In the genomic region with DNA sequence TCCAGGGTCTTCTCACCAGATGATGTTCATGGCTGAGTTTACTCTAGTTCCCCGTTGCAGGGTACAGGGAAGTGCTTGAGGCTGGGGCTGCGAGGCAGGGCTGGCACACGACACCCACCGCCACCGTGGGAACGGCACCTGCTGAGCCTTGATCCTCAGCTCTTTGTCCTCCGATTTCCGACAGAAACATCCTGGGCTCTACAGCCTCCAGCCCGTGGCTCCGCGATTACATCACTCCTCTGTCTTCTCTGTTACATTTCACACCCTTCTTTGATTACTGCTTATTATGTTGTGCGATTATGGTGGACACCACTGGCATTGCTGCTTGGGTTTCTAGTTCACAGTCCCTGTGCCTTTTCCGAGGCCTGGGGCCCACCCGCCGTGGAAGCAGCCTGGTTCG, we compare ENCODE assay signal across 28 cellular contexts. TPM values are rescaled to one million over a fixed set of nuclear protein-coding genes. Genes with fewer than 3 reads are reported as not detected.
"Had no signal": no experiment of that assay in that cellular context is flagged by ENCODE, and none has a peak within 500 bp of the region (broad histone marks: within the 10 kb centered on the region; RNA-seq: fewer than 3 reads in every experiment).

No MANE protein-coding gene starts in this region.

- H3K27ac Mint-ChIP-seq: activated CD8-positive, alpha-beta T cell treated with anti-CD3 and anti-CD28 coated beads, Interleukin-2, amount 10 ng/mL, durations not matched to agents 7 days and 5 days; activated naive CD8-positive, alpha-beta T cell treated with anti-CD3 and anti-CD28 coated beads, Interleukin-2, amount 10 ng/mL, durations not matched to agents 7 days and 5 days; T-helper 2 cell treated with Interferon-gamma antibody and Interleukin-4, amounts not matched to agents 5 μg/mL and 100 μg/mL, for 36 hours had no signal

- H3K27ac ChIP-seq: adrenal gland, Peyer's patch, RWPE1, SJCRH30 had no signal

- H3K36me3 ChIP-seq: adrenal gland, Peyer's patch, SJCRH30 had no signal

- H3K4me3 Mint-ChIP-seq: activated CD8-positive, alpha-beta T cell treated with anti-CD3 and anti-CD28 coated beads, Interleukin-2, amount 10 ng/mL, durations not matched to agents 7 days and 5 days; activated naive CD8-positive, alpha-beta T cell treated with anti-CD3 and anti-CD28 coated beads, Interleukin-2, amount 10 ng/mL, durations not matched to agents 7 days and 5 days; T-helper 2 cell treated with Interferon-gamma antibody and Interleukin-4, amounts not matched to agents 5 μg/mL and 100 μg/mL, for 36 hours had no signal

- ATAC-seq: activated CD8-positive, alpha-beta T cell treated with anti-CD3 and anti-CD28 coated beads, Interleukin-2, amount 10 ng/mL, durations not matched to agents 7 days and 5 days; SK-N-SH treated with all-trans-retinoic acid at 6 μM for 48 hours had no signal

- H3K4me3 ChIP-seq: adrenal gland, Peyer's patch, SJCRH30 had no signal

- H3K4me1 Mint-ChIP-seq: activated naive CD8-positive, alpha-beta T cell treated with anti-CD3 and anti-CD28 coated beads, Interleukin-2, amount 10 ng/mL, durations not matched to agents 7 days and 5 days had no signal

- H3K36me3 Mint-ChIP-seq: activated naive CD8-positive, alpha-beta T cell treated with anti-CD3 and anti-CD28 coated beads, Interleukin-2, amount 10 ng/mL, durations not matched to agents 7 days and 5 days had no signal

- H3K27me3 ChIP-seq: adrenal gland, Peyer's patch, SJCRH30 had no signal

- H3K9me3 ChIP-seq: adrenal gland had no signal

- DNase-seq: activated CD4-positive, alpha-beta T cell treated with anti-CD3 and anti-CD28 coated beads for 48 hours; activated CD4-positive, alpha-beta T cell treated with anti-CD3 and anti-CD28 coated beads, Interleukin-2, amount 50 U/mL, for 4 hours; activated CD4-positive, CD25-positive, alpha-beta regulatory T cell treated with anti-CD3 and anti-CD28 coated beads, Interleukin-2, amount 50 U/mL, for 72 hours; activated CD8-positive, alpha-beta memory T cell treated with anti-CD3 and anti-CD28 coated beads, Interleukin-2, amount 50 U/mL, for 48 hours; activated CD8-positive, alpha-beta T cell treated with anti-CD3 and anti-CD28 coated beads, Interleukin-2, amount 10 ng/mL, durations not matched to agents 7 days and 5 days; activated naive CD4-positive, alpha-beta T cell treated with anti-CD3 and anti-CD28 coated beads, Interleukin-2, amount 50 U/mL, for 16 hours; activated naive CD8-positive, alpha-beta T cell treated with anti-CD3 and anti-CD28 coated beads, Interleukin-2, amount 10 ng/mL, durations not matched to agents 7 days and 5 days; activated T-cell treated with anti-CD3 and anti-CD28 coated beads, Interleukin-2, amount 50 U/mL, for 1 hour; anterior cingulate cortex; IMR-90; KG1; NCI-H1092; NCI-H1417 treated with DMSO at 0.1 percent for 48 hours; NCI-H1694; NCI-H2029; NCI-H526 treated with DMSO at 0.1 percent for 48 hours; Peyer's patch; Right ventricle myocardium superior; SW 1271 had no signal

- H3K9me3 Mint-ChIP-seq: activated naive CD8-positive, alpha-beta T cell treated with anti-CD3 and anti-CD28 coated beads, Interleukin-2, amount 10 ng/mL, durations not matched to agents 7 days and 5 days; T-helper 2 cell treated with Interferon-gamma antibody and Interleukin-4, amounts not matched to agents 5 μg/mL and 100 μg/mL, for 36 hours had no signal

RNA-seq across cellular contexts. Expression of a gene that starts 26.8 kb away (rescaled TPM):
- total RNA-seq: activated CD8-positive, alpha-beta T cell treated with anti-CD3 and anti-CD28 coated beads, Interleukin-2, amount 10 ng/mL, durations not matched to agents 7 days and 5 days; activated naive CD8-positive, alpha-beta T cell treated with anti-CD3 and anti-CD28 coated beads, Interleukin-2, amount 10 ng/mL, durations not matched to agents 7 days and 5 days; cardiac septum; IMR-90; LHCN-M2; M059J; Peyer's patch; Right ventricle myocardium superior; SJCRH30; T-helper 1 cell treated with Interleukin-12 subunit alpha and Interleukin-12 subunit beta and Interleukin-4 antibody, amounts not matched to agents 30 ng/mL and 1 ng/mL, for 36 hours had no signal
- polyA plus RNA-seq: IMR-90 had no signal

RNA-seq across cellular contexts. Expression of a gene that starts 26.9 kb away (rescaled TPM):
- total RNA-seq: activated CD8-positive, alpha-beta T cell treated with anti-CD3 and anti-CD28 coated beads, Interleukin-2, amount 10 ng/mL, durations not matched to agents 7 days and 5 days; activated naive CD8-positive, alpha-beta T cell treated with anti-CD3 and anti-CD28 coated beads, Interleukin-2, amount 10 ng/mL, durations not matched to agents 7 days and 5 days; cardiac septum; IMR-90; LHCN-M2; M059J; SJCRH30; T-helper 1 cell treated with Interleukin-12 subunit alpha and Interleukin-12 subunit beta and Interleukin-4 antibody, amounts not matched to agents 30 ng/mL and 1 ng/mL, for 36 hours had no signal
- polyA plus RNA-seq: IMR-90 had no signal
